ENCODE assay signal across 1 cellular context in the genomic region with DNA sequence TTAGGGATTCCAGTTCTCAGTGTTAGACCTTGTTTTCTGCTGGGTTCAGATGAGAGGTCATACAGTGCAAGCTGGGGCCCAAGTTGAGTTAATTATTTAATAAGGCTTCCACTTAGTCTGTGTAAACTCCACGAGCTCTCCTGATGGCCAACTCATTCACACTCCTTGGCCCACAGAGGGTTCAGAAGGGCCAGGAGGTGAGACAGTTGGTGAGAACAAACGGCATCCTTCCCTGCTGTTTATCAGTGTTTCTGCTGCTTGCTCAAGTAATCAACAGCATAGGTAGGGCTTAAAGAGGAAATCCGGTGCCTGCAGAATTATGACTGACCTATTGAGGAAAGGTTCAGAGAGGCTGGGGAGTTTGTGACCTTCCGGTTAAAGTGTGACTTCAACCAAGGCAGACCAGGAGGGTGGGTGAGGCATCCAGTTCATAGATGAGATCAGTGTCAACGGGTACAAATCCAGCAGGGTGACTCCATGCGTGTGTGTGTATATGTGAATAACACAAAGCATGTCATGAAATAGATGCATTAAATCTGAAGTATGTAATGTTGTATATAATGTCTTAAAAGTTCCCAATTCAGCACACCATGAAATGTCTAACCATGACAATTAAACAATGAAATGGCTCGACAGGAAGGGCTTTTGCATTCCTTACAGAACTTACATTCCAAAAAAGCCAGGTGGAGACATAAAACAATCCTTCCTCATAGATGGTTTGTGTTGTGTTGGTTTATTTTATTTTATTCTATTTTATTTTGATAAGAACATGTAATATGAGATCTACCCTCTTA.
TF ChIP-seq lines count a peak whose summit lies in the region.

No MANE protein-coding gene starts in this region.

TF ChIP-seq in HepG2, 621 proteins besides CTCF, POLR2A, EP300 and RAD21 (continued from another document and continues in another):
- TF ChIP-seq, protein P1, sequence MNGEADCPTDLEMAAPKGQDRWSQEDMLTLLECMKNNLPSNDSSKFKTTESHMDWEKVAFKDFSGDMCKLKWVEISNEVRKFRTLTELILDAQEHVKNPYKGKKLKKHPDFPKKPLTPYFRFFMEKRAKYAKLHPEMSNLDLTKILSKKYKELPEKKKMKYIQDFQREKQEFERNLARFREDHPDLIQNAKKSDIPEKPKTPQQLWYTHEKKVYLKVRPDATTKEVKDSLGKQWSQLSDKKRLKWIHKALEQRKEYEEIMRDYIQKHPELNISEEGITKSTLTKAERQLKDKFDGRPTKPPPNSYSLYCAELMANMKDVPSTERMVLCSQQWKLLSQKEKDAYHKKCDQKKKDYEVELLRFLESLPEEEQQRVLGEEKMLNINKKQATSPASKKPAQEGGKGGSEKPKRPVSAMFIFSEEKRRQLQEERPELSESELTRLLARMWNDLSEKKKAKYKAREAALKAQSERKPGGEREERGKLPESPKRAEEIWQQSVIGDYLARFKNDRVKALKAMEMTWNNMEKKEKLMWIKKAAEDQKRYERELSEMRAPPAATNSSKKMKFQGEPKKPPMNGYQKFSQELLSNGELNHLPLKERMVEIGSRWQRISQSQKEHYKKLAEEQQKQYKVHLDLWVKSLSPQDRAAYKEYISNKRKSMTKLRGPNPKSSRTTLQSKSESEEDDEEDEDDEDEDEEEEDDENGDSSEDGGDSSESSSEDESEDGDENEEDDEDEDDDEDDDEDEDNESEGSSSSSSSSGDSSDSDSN (CRISPR knock-in tag; IDR thresholded peaks at IDR 0.05), result peak; percentile 64
- TF ChIP-seq, protein P2, sequence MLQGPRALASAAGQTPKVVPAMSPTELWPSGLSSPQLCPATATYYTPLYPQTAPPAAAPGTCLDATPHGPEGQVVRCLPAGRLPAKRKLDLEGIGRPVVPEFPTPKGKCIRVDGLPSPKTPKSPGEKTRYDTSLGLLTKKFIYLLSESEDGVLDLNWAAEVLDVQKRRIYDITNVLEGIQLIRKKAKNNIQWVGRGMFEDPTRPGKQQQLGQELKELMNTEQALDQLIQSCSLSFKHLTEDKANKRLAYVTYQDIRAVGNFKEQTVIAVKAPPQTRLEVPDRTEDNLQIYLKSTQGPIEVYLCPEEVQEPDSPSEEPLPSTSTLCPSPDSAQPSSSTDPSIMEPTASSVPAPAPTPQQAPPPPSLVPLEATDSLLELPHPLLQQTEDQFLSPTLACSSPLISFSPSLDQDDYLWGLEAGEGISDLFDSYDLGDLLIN (CRISPR knock-in tag; IDR thresholded peaks at IDR 0.05; ENCODE audit: borderline replicate concordance), result no peak
- TF ChIP-seq HNRNPUL1 (IDR thresholded peaks at IDR 0.05; ENCODE audit: low read depth, low read length), result peak; percentile 83
- TF ChIP-seq ZNF251 (CRISPR knock-in tag; IDR thresholded peaks at IDR 0.05), result no peak
- peak; percentile 96 for TF ChIP-seq PHF21A (CRISPR knock-in tag; IDR thresholded peaks at IDR 0.05)
- peak; percentile 89; the same call in 1 of the 2 replicates for TF ChIP-seq ZNF44 (CRISPR knock-in tag; IDR thresholded peaks at IDR 0.05)
- no peak for TF ChIP-seq KLF15 (CRISPR knock-in tag; IDR thresholded peaks at IDR 0.05; ENCODE audit: borderline replicate concordance)
- TF ChIP-seq, protein P3, sequence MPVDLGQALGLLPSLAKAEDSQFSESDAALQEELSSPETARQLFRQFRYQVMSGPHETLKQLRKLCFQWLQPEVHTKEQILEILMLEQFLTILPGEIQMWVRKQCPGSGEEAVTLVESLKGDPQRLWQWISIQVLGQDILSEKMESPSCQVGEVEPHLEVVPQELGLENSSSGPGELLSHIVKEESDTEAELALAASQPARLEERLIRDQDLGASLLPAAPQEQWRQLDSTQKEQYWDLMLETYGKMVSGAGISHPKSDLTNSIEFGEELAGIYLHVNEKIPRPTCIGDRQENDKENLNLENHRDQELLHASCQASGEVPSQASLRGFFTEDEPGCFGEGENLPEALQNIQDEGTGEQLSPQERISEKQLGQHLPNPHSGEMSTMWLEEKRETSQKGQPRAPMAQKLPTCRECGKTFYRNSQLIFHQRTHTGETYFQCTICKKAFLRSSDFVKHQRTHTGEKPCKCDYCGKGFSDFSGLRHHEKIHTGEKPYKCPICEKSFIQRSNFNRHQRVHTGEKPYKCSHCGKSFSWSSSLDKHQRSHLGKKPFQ (CRISPR knock-in tag; IDR thresholded peaks at IDR 0.05; ENCODE audit: insufficient replicate concordance), result peak; percentile 99
- TF ChIP-seq ASH2L (IDR thresholded peaks at IDR 0.05; ENCODE audit: insufficient read length, low read depth, low read length), result peak; percentile 98
- TF ChIP-seq ZNF530 (CRISPR knock-in tag; IDR thresholded peaks at IDR 0.05; ENCODE audit: low read depth), result no peak
- TF ChIP-seq SCMH1 (CRISPR knock-in tag; IDR thresholded peaks at IDR 0.05; ENCODE audit: borderline replicate concordance), result no peak
- TF ChIP-seq FOXM1 (CRISPR knock-in tag; IDR thresholded peaks at IDR 0.05), result no peak
- 0 out of 2 replicates have a peak, but pooled peaks have one; percentile 15 for TF ChIP-seq SIN3A (IDR thresholded peaks at IDR 0.05; ENCODE audit: borderline replicate concordance, low read depth, low read length)
- TF ChIP-seq, protein P4, sequence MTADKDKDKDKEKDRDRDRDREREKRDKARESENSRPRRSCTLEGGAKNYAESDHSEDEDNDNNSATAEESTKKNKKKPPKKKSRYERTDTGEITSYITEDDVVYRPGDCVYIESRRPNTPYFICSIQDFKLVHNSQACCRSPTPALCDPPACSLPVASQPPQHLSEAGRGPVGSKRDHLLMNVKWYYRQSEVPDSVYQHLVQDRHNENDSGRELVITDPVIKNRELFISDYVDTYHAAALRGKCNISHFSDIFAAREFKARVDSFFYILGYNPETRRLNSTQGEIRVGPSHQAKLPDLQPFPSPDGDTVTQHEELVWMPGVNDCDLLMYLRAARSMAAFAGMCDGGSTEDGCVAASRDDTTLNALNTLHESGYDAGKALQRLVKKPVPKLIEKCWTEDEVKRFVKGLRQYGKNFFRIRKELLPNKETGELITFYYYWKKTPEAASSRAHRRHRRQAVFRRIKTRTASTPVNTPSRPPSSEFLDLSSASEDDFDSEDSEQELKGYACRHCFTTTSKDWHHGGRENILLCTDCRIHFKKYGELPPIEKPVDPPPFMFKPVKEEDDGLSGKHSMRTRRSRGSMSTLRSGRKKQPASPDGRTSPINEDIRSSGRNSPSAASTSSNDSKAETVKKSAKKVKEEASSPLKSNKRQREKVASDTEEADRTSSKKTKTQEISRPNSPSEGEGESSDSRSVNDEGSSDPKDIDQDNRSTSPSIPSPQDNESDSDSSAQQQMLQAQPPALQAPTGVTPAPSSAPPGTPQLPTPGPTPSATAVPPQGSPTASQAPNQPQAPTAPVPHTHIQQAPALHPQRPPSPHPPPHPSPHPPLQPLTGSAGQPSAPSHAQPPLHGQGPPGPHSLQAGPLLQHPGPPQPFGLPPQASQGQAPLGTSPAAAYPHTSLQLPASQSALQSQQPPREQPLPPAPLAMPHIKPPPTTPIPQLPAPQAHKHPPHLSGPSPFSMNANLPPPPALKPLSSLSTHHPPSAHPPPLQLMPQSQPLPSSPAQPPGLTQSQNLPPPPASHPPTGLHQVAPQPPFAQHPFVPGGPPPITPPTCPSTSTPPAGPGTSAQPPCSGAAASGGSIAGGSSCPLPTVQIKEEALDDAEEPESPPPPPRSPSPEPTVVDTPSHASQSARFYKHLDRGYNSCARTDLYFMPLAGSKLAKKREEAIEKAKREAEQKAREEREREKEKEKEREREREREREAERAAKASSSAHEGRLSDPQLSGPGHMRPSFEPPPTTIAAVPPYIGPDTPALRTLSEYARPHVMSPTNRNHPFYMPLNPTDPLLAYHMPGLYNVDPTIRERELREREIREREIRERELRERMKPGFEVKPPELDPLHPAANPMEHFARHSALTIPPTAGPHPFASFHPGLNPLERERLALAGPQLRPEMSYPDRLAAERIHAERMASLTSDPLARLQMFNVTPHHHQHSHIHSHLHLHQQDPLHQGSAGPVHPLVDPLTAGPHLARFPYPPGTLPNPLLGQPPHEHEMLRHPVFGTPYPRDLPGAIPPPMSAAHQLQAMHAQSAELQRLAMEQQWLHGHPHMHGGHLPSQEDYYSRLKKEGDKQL (CRISPR knock-in tag; IDR thresholded peaks at IDR 0.05; ENCODE audit: low read depth), result peak; percentile 91
- TF ChIP-seq ZBTB38 (CRISPR knock-in tag; IDR thresholded peaks at IDR 0.05), result peak; percentile 87; the same call in 1 of the 2 replicates
- TF ChIP-seq ZFP82 (CRISPR knock-in tag; IDR thresholded peaks at IDR 0.05; ENCODE audit: borderline replicate concordance), result no peak
- TF ChIP-seq, protein P5, sequence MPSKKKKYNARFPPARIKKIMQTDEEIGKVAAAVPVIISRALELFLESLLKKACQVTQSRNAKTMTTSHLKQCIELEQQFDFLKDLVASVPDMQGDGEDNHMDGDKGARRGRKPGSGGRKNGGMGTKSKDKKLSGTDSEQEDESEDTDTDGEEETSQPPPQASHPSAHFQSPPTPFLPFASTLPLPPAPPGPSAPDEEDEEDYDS (CRISPR knock-in tag; IDR thresholded peaks at IDR 0.05), result peak; percentile 89
- TF ChIP-seq THYN1 (CRISPR knock-in tag; IDR thresholded peaks at IDR 0.05; ENCODE audit: borderline replicate concordance, low read depth), result no peak
- TF ChIP-seq, protein P6, sequence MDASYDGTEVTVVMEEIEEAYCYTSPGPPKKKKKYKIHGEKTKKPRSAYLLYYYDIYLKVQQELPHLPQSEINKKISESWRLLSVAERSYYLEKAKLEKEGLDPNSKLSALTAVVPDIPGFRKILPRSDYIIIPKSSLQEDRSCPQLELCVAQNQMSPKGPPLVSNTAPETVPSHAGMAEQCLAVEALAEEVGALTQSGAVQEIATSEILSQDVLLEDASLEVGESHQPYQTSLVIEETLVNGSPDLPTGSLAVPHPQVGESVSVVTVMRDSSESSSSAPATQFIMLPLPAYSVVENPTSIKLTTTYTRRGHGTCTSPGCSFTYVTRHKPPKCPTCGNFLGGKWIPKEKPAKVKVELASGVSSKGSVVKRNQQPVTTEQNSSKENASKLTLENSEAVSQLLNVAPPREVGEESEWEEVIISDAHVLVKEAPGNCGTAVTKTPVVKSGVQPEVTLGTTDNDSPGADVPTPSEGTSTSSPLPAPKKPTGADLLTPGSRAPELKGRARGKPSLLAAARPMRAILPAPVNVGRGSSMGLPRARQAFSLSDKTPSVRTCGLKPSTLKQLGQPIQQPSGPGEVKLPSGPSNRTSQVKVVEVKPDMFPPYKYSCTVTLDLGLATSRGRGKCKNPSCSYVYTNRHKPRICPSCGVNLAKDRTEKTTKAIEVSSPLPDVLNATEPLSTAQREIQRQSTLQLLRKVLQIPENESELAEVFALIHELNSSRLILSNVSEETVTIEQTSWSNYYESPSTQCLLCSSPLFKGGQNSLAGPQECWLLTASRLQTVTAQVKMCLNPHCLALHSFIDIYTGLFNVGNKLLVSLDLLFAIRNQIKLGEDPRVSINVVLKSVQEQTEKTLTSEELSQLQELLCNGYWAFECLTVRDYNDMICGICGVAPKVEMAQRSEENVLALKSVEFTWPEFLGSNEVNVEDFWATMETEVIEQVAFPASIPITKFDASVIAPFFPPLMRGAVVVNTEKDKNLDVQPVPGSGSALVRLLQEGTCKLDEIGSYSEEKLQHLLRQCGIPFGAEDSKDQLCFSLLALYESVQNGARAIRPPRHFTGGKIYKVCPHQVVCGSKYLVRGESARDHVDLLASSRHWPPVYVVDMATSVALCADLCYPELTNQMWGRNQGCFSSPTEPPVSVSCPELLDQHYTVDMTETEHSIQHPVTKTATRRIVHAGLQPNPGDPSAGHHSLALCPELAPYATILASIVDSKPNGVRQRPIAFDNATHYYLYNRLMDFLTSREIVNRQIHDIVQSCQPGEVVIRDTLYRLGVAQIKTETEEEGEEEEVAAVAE (CRISPR knock-in tag; IDR thresholded peaks at IDR 0.05; ENCODE audit: borderline replicate concordance), result no peak; the same call in 1 of the 2 replicates
- TF ChIP-seq ZNF382 (CRISPR knock-in tag; IDR thresholded peaks at IDR 0.05; ENCODE audit: borderline replicate concordance), result no peak
- TF ChIP-seq RBFOX2 (IDR thresholded peaks at IDR 0.05; ENCODE audit: low read depth, low read length), result peak; percentile 73
- TF ChIP-seq, protein P7, sequence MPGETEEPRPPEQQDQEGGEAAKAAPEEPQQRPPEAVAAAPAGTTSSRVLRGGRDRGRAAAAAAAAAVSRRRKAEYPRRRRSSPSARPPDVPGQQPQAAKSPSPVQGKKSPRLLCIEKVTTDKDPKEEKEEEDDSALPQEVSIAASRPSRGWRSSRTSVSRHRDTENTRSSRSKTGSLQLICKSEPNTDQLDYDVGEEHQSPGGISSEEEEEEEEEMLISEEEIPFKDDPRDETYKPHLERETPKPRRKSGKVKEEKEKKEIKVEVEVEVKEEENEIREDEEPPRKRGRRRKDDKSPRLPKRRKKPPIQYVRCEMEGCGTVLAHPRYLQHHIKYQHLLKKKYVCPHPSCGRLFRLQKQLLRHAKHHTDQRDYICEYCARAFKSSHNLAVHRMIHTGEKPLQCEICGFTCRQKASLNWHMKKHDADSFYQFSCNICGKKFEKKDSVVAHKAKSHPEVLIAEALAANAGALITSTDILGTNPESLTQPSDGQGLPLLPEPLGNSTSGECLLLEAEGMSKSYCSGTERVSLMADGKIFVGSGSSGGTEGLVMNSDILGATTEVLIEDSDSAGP (CRISPR knock-in tag; IDR thresholded peaks at IDR 0.05; ENCODE audit: borderline replicate concordance), result no peak
- TF ChIP-seq, protein P8, sequence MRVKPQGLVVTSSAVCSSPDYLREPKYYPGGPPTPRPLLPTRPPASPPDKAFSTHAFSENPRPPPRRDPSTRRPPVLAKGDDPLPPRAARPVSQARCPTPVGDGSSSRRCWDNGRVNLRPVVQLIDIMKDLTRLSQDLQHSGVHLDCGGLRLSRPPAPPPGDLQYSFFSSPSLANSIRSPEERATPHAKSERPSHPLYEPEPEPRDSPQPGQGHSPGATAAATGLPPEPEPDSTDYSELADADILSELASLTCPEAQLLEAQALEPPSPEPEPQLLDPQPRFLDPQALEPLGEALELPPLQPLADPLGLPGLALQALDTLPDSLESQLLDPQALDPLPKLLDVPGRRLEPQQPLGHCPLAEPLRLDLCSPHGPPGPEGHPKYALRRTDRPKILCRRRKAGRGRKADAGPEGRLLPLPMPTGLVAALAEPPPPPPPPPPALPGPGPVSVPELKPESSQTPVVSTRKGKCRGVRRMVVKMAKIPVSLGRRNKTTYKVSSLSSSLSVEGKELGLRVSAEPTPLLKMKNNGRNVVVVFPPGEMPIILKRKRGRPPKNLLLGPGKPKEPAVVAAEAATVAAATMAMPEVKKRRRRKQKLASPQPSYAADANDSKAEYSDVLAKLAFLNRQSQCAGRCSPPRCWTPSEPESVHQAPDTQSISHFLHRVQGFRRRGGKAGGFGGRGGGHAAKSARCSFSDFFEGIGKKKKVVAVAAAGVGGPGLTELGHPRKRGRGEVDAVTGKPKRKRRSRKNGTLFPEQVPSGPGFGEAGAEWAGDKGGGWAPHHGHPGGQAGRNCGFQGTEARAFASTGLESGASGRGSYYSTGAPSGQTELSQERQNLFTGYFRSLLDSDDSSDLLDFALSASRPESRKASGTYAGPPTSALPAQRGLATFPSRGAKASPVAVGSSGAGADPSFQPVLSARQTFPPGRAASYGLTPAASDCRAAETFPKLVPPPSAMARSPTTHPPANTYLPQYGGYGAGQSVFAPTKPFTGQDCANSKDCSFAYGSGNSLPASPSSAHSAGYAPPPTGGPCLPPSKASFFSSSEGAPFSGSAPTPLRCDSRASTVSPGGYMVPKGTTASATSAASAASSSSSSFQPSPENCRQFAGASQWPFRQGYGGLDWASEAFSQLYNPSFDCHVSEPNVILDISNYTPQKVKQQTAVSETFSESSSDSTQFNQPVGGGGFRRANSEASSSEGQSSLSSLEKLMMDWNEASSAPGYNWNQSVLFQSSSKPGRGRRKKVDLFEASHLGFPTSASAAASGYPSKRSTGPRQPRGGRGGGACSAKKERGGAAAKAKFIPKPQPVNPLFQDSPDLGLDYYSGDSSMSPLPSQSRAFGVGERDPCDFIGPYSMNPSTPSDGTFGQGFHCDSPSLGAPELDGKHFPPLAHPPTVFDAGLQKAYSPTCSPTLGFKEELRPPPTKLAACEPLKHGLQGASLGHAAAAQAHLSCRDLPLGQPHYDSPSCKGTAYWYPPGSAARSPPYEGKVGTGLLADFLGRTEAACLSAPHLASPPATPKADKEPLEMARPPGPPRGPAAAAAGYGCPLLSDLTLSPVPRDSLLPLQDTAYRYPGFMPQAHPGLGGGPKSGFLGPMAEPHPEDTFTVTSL (CRISPR knock-in tag; IDR thresholded peaks at IDR 0.05; ENCODE audit: borderline replicate concordance), result peak; percentile 95; the same call in 1 of the 2 replicates
